29 cellular contexts compared by ENCODE assay signal in genomic region chr1:174956086-174956485, GRCh38.
"Had no signal": no experiment of that assay in that cellular context is flagged by ENCODE, and none has a peak within 500 bp of the region (broad histone marks: within the 10 kb centered on the region; RNA-seq: fewer than 3 reads in every experiment).

No MANE protein-coding gene starts in this region.

- H3K9ac ChIP-seq: neural progenitor cell, parathyroid adenoma had no signal

- H3K27me3 Mint-ChIP-seq: naive B cell; stimulated activated memory B cell treated with anti-CD40 and anti-IgM and Interleukin-4, amounts not matched to agents 10 μg/mL and 1 μg/mL and 100 μg/mL, for 72 hours; stimulated activated naive CD8-positive, alpha-beta T cell treated with anti-CD3 and anti-CD28 coated beads, Interleukin-15, amount 100 ng/mL, for 72 hours had no signal

- FAIRE-seq: kidney, urothelium cell line had no signal

- H3K27ac ChIP-seq: left lung, lower lobe of right lung, neural progenitor cell, neutrophil, parathyroid adenoma, psoas muscle, right atrium auricular region, right lobe of liver, tibial nerve, upper lobe of right lung had no signal

- DNase-seq: hippocampal formation; kidney; left colon; left lung; lower lobe of right lung; mesendoderm; naive B cell; natural killer cell; nephron progenitor cell; occipital lobe; psoas muscle; right lobe of liver; stimulated activated CD4-positive, alpha-beta T cell treated with anti-CD3 and anti-CD28 coated beads, Interleukin-1b, Interleukin-23, amount 100 ng/mL, for 48 hours; stimulated activated CD4-positive, alpha-beta T cell treated with anti-CD3 and anti-CD28 coated beads, Interleukin-2, amount 100 ng/mL, for 48 hours; stimulated activated CD4-positive, alpha-beta T cell treated with anti-CD3 and anti-CD28 coated beads, Interleukin-4, amount 100 ng/mL, for 4 hours; stimulated activated CD8-positive, alpha-beta memory T cell treated with anti-CD3 and anti-CD28 coated beads, Interleukin-4, amount 100 ng/mL, for 48 hours; stimulated activated naive CD4-positive, alpha-beta T cell treated with Interleukin-2 at 50 U/mL for 16 hours; stimulated activated naive CD8-positive, alpha-beta T cell treated with anti-CD3 and anti-CD28 coated beads, Interleukin-15, amount 100 ng/mL, for 72 hours; substantia nigra; upper lobe of right lung had no signal

- H2AFZ ChIP-seq: neural progenitor cell, parathyroid adenoma had no signal

- H3K4me1 ChIP-seq: psoas muscle had no signal

- H3K4me2 ChIP-seq: neural progenitor cell, smooth muscle cell had no signal

- H3K36me3 ChIP-seq: left lung, neural progenitor cell, neutrophil, right atrium auricular region, right lobe of liver, tibial nerve, upper lobe of right lung had no signal

- H3K9me3 Mint-ChIP-seq: mesothelial cell of epicardium; naive B cell; natural killer cell; nephron progenitor cell; neural progenitor cell; stimulated activated memory B cell treated with anti-CD40 and anti-IgM and Interleukin-4, amounts not matched to agents 10 μg/mL and 1 μg/mL and 100 μg/mL, for 72 hours; stimulated activated naive CD8-positive, alpha-beta T cell treated with anti-CD3 and anti-CD28 coated beads, Interleukin-15, amount 100 ng/mL, for 72 hours had no signal

- H3K4me3 Mint-ChIP-seq: mesothelial cell of epicardium; naive B cell; natural killer cell; nephron progenitor cell; neural progenitor cell; stimulated activated memory B cell treated with anti-CD40 and anti-IgM and Interleukin-4, amounts not matched to agents 10 μg/mL and 1 μg/mL and 100 μg/mL, for 72 hours; stimulated activated naive CD8-positive, alpha-beta T cell treated with anti-CD3 and anti-CD28 coated beads, Interleukin-15, amount 100 ng/mL, for 72 hours had no signal

- H3K27me3 ChIP-seq: left lung, neural progenitor cell, neutrophil, right atrium auricular region, right lobe of liver, tibial nerve, upper lobe of right lung had no signal

- H3K27ac Mint-ChIP-seq: mesothelial cell of epicardium; nephron progenitor cell; neural progenitor cell; stimulated activated naive CD8-positive, alpha-beta T cell treated with anti-CD3 and anti-CD28 coated beads, Interleukin-15, amount 100 ng/mL, for 72 hours had no signal

- ATAC-seq: left colon; left lung; lower lobe of right lung; natural killer cell; psoas muscle; right lobe of liver; stimulated activated memory B cell treated with anti-CD40 and anti-IgM and Interleukin-4, amounts not matched to agents 10 μg/mL and 1 μg/mL and 100 μg/mL, for 72 hours; stimulated activated naive CD8-positive, alpha-beta T cell treated with anti-CD3 and anti-CD28 coated beads, Interleukin-15, amount 100 ng/mL, for 72 hours; upper lobe of right lung had no signal

- H3K4me3 ChIP-seq: left lung, lower lobe of right lung, neural progenitor cell, psoas muscle, right atrium auricular region, right lobe of liver, smooth muscle cell, tibial nerve, upper lobe of right lung had no signal

- H3K9me3 ChIP-seq: left lung, lower lobe of right lung, neutrophil, psoas muscle, right atrium auricular region, right lobe of liver, tibial nerve, upper lobe of right lung had no signal

- H3K36me3 Mint-ChIP-seq: natural killer cell, neural progenitor cell had no signal

- H3K79me2 ChIP-seq: parathyroid adenoma had no signal
